Comparison of ENCODE assay signal across 37 cellular contexts in the genomic region with DNA sequence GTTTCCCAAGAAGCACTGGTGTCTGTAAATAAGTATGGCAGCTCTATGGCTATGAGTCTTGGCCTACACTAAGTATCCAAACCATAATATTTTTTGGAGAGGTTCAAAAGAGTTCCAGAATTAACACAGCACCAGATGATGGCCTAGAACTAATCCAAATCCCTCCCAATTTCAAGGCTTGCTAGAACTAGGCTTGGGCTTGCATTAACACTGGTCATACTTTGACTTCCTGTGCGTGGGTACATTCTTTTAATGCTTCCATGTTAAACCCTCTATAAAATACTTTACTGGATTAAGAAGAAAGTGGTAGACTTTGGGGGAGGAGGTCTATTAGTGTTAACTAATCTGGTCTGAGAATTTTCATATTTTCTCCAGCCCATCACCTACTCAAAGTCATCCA. TPM values are rescaled to one million over a fixed set of nuclear protein-coding genes. Genes with fewer than 3 reads are reported as not detected.
DNase-seq lines count a peak whose midpoint lies in the region; FAIRE-seq and TF ChIP-seq lines count a peak whose summit lies in the region.
"Had no signal": no experiment of that assay in that cellular context is flagged by ENCODE, and none has a peak within 500 bp of the region (broad histone marks: within the 10 kb centered on the region; RNA-seq: fewer than 3 reads in every experiment).

No MANE protein-coding gene starts in this region.

- H3K9ac ChIP-seq in HUES6 (ENCODE audit: low read length) = no peak overlapping the region
- H3K9ac ChIP-seq in H1 (replicated peaks in 1 of 4; ENCODE audit: extremely low read depth in 1 of 4, low read depth in 3 of 4, low read length in 3 of 4) = peak overlapping the region in 1 of 4 experiments; percentile 59; a peak in 2 of 7 replicates
- H3K9ac ChIP-seq in neural progenitor cell = no peak overlapping the region
- H3K9ac ChIP-seq: KMS-11 had no signal

- POLR2A ChIA-PET in H1 (lab: Charles Lee; ENCODE audit: partially characterized antibody) (interaction anchor here (0.6 to 1.6 kb wide), 5 partner anchors 9 to 38 kb away, joined by 3 to 8 read pairs (median 4); no protein-coding TSS in a partner anchor), GM10248 (lab: Yijun Ruan, JAX) (no interaction called here)

- H2AFZ ChIP-seq in H1 (ENCODE audit: low read length) = no peak overlapping the region
- no peak overlapping the region for H2AFZ ChIP-seq in neural progenitor cell (replicated peaks)

- no peak overlapping the region for H3K18ac ChIP-seq in H1 (ENCODE audit: extremely low read depth, low read length)

- TF ChIP-seq CTCF in H1 (IDR thresholded peaks at IDR 0.05; ENCODE audit: control extremely low read depth in 1 of 3, insufficient read depth in 1 of 3, low read depth in 1 of 3, low read length in 3 of 3) (no peak), neural progenitor cell (IDR thresholded peaks at IDR 0.05) (no peak), GM10248 (IDR thresholded peaks at IDR 0.05; ENCODE audit: control extremely low read depth, extremely low read depth, low read depth, missing control alignments) (no peak)

- H3K27ac Mint-ChIP-seq in neural progenitor cell = no peak overlapping the region
- H3K27ac Mint-ChIP-seq: activated naive CD4-positive, alpha-beta T cell treated with anti-CD3 and anti-CD28 coated beads, Interleukin-2, amount 50 U/mL, for 72 hours; activated T-helper 2 cell treated with anti-CD3 and anti-CD28 coated beads, Interferon-gamma antibody, Interleukin-2, Interleukin-4, amounts not matched to agents 10 μg/mL and 5 μg/mL and 100 μg/mL, durations not matched to agents 14 hours and 24 hours and 36 hours; CD4-positive, alpha-beta T cell; immature natural killer cell; nephron progenitor cell had no signal

- H3K4me3 ChIP-seq in HUES6 (ENCODE audit: low read depth, low read length) (peak overlapping the region; percentile 99), H1 (ENCODE audit: extremely low read depth in 1 of 4, insufficient read depth in 2 of 4, low read depth in 3 of 4, low read length in 4 of 4) (peak overlapping the region; percentile 71 to 98 (median 92)), neural progenitor cell (peak overlapping the region; percentile 92)
- H3K4me3 ChIP-seq: dorsolateral prefrontal cortex, heart right ventricle, pancreas, spleen, upper lobe of right lung had no signal

- peak overlapping the region; percentile 75 to 83 for H3K4me2 ChIP-seq in H1 (ENCODE audit: insufficient read depth in 1 of 2, low read depth in 2 of 2, low read length in 2 of 2)
- H3K4me2 ChIP-seq in neural progenitor cell = peak overlapping the region; percentile 86
- H3K4me2 ChIP-seq: KMS-11 had no signal

- no peak overlapping the region for H3K14ac ChIP-seq in H1 (ENCODE audit: insufficient read length)

- H4K20me1 ChIP-seq in H1 (replicated peaks in 1 of 2; ENCODE audit: control insufficient read depth in 1 of 2, insufficient read depth in 2 of 2, low read length in 2 of 2) (peaks cover 36 to 44% of the 10 kb centered on the region in 2 experiments), neural progenitor cell (ENCODE audit: low read depth) (peaks cover 71% of the 10 kb centered on the region)

- FAIRE-seq in H1 (lab: Jason Lieb, UNC) = no peak
- FAIRE-seq: A204.1, frontal cortex, GM12891, HTR-8/SVneo, pancreas had no signal

- H3K27ac ChIP-seq in HUES6 (ENCODE audit: low read depth, low read length) = no peak overlapping the region
- no peak overlapping the region for H3K27ac ChIP-seq in H1 (ENCODE audit: low read depth, low read length)
- no peak overlapping the region for H3K27ac ChIP-seq in neural progenitor cell
- H3K27ac ChIP-seq: dorsolateral prefrontal cortex, heart right ventricle, KMS-11, pancreas, spleen, upper lobe of right lung, VCaP had no signal

- TF ChIP-seq EP300 in H1 (IDR thresholded peaks at IDR 0.05; ENCODE audit: borderline replicate concordance in 1 of 2, low read depth in 2 of 2, low read length in 2 of 2) = no peak

- H4K91ac ChIP-seq in H1 (replicated peaks; ENCODE audit: insufficient read length, low read length) = no peak overlapping the region

- 31% methylated on average over 1 of the region's 1 CpG; no CpG with 5 or more reads in 1 of the 2 experiments for WGBS in H1 (ENCODE audit: extremely low coverage in 1 of 2, insufficient coverage in 1 of 2, insufficient read length in 1 of 2, insufficient replicate concordance in 2 of 2, low coverage in 1 of 2, low lambda C conversion rate in 2 of 2, missing lambda C conversion rate in 1 of 2), 2 experiments

- H2BK12ac ChIP-seq in H1 (ENCODE audit: low read depth, low read length) = no peak overlapping the region

- no peaks in the 10 kb centered on the region; the same call in 1 of the 2 replicates for H3K79me1 ChIP-seq in H1 (ENCODE audit: low read depth, low read length)

- peak in 1 of 2 experiments; percentile 61; a peak in 1 of 3 replicates for TF ChIP-seq POLR2A in H1 (IDR thresholded peaks at IDR 0.05; ENCODE audit: control extremely low read depth in 1 of 2, low read depth in 2 of 2, low read length in 2 of 2)

- H3K4me3 Mint-ChIP-seq in neural progenitor cell = no peak overlapping the region
- H3K4me3 Mint-ChIP-seq: immature natural killer cell had no signal

- H3K23me2 ChIP-seq in H1 (ENCODE audit: low read depth, low read length) = peaks cover 12% of the 10 kb centered on the region

- H2BK5ac ChIP-seq in H1 (ENCODE audit: low read depth, low read length) = no peak overlapping the region

- H3K56ac ChIP-seq in H1 (replicated peaks; ENCODE audit: insufficient read length, low read depth, low read length) = no peak overlapping the region

- H3K36me3 ChIP-seq in HUES6 (ENCODE audit: control insufficient read depth, insufficient read depth, low read length) (peaks cover 19% of the 10 kb centered on the region), H1 (ENCODE audit: control insufficient read depth in 2 of 4, insufficient read depth in 4 of 4, low read length in 3 of 4) (peaks cover 0 to 69% (median 9%) of the 10 kb centered on the region in 4 experiments; a peak in 4 of 8 replicates), neural progenitor cell (no peaks in the 10 kb centered on the region)
- H3K36me3 ChIP-seq: heart right ventricle, pancreas, spleen, upper lobe of right lung had no signal

- peaks cover 81 to 100% of the 10 kb centered on the region in 2 experiments for H3K79me2 ChIP-seq in H1 (ENCODE audit: control insufficient read depth in 1 of 2, insufficient read depth in 2 of 2, low read length in 2 of 2)
- H3K79me2 ChIP-seq in neural progenitor cell (ENCODE audit: low read depth) = peaks cover 94% of the 10 kb centered on the region

- H3K9me3 Mint-ChIP-seq in neural progenitor cell = no peaks in the 10 kb centered on the region
- H3K9me3 Mint-ChIP-seq: activated naive CD4-positive, alpha-beta T cell treated with anti-CD3 and anti-CD28 coated beads, Interleukin-2, amount 50 U/mL, for 72 hours; activated T-helper 2 cell treated with anti-CD3 and anti-CD28 coated beads, Interferon-gamma antibody, Interleukin-2, Interleukin-4, amounts not matched to agents 10 μg/mL and 5 μg/mL and 100 μg/mL, durations not matched to agents 14 hours and 24 hours and 36 hours; CD4-positive, alpha-beta T cell; nephron progenitor cell had no signal

- TF ChIP-seq RAD21 in H1 (IDR thresholded peaks at IDR 0.05 in 1 of 2, conservative IDR thresholded peaks at IDR 0.05 in 1 of 2; ENCODE audit: low read depth in 2 of 2, low read length in 2 of 2) = no peak

- H3K23ac ChIP-seq in H1 (ENCODE audit: insufficient read length) = no peak overlapping the region

- DNase-seq in EH (ENCODE audit: low read depth) = peak; percentile 23
- no peak for DNase-seq in H1 (ENCODE audit: low read depth in 1 of 2, low spot score in 2 of 2)
- DNase-seq in neural progenitor cell (ENCODE audit: low spot score) = no peak
- no peak for DNase-seq in activated effector memory CD4-positive, alpha-beta T cell treated with anti-CD3 and anti-CD28 coated beads, Interleukin-2, amount 50 U/mL, for 16 hours
- no peak for DNase-seq in GM10248 (ENCODE audit: extremely low spot score)
- no peak for DNase-seq in activated CD4-positive, alpha-beta T cell treated with anti-CD3 and anti-CD28 coated beads, Interleukin-2, amount 50 U/mL, for 1 hour
- no peak for DNase-seq in HT-29 (ENCODE audit: low spot score)
- DNase-seq: activated CD4-positive, alpha-beta T cell treated with anti-CD3 and anti-CD28 coated beads for 4 hours; activated CD8-positive, alpha-beta memory T cell treated with anti-CD3 and anti-CD28 coated beads for 24 hours; activated T-cell treated with anti-CD3 and anti-CD28 coated beads for 4 hours; CD4-positive, alpha-beta T cell; DMS79 treated with DMSO at 0.1 percent for 48 hours; dorsolateral prefrontal cortex; heart right ventricle; immature natural killer cell; mammary epithelial cell; MM.1S; NCI-H1105 treated with DMSO at 0.1 percent for 48 hours; NCI-H2029 treated with DMSO at 0.1 percent for 48 hours; NCI-H526 treated with DMSO at 0.1 percent for 48 hours; nephron progenitor cell; pancreas; retina; SHP77; spleen; stimulated activated CD4-positive, alpha-beta T cell treated with anti-CD3 and anti-CD28 coated beads, Interleukin-2, amount 100 ng/mL, for 24 hours; stimulated activated naive CD8-positive, alpha-beta T cell treated with anti-CD3 and anti-CD28 coated beads, Interleukin-15, Interleukin-2, amounts not matched to agents 100 U/mL and 50 U/mL, for 24 hours; upper lobe of right lung had no signal

- H2AK5ac ChIP-seq in H1 (ENCODE audit: low read depth, low read length) = no peak overlapping the region

- peaks cover 16% of the 10 kb centered on the region for H3F3A ChIP-seq in neural progenitor cell (ENCODE audit: low read depth)

- no peak overlapping the region for H2BK20ac ChIP-seq in H1 (ENCODE audit: low read length)

- no peak overlapping the region for H4K8ac ChIP-seq in H1 (ENCODE audit: extremely low read depth, insufficient read depth, low read length)

- H3K9me3 ChIP-seq in HUES6 (ENCODE audit: control insufficient read depth, insufficient read depth, low read depth, low read length) (no peaks in the 10 kb centered on the region), H1 (ENCODE audit: insufficient read depth in 2 of 2, low read depth in 1 of 2, low read length in 1 of 2) (no peaks in the 10 kb centered on the region), neural progenitor cell (ENCODE audit: low read depth) (no peaks in the 10 kb centered on the region)
- H3K9me3 ChIP-seq: heart right ventricle, pancreas, spleen, upper lobe of right lung had no signal

- no peak overlapping the region for H2BK120ac ChIP-seq in H1 (replicated peaks; ENCODE audit: low read depth, low read length)

- H3K36me3 Mint-ChIP-seq in neural progenitor cell = peaks cover 8% of the 10 kb centered on the region
- H3K36me3 Mint-ChIP-seq: immature natural killer cell had no signal

- no peak overlapping the region for H2BK15ac ChIP-seq in H1 (ENCODE audit: low read length)

- no peak overlapping the region for H3K4ac ChIP-seq in H1 (replicated peaks; ENCODE audit: insufficient read length, low read depth, low read length)

- CTCF ChIA-PET in H1 (lab: Charles Lee; ENCODE audit: partially characterized antibody) = interaction anchor here (0.6 to 2.1 kb wide), 3 partner anchors 10 to 97 kb away, joined by 3 to 5 read pairs (median 4); no protein-coding TSS in a partner anchor
- CTCF ChIA-PET in GM10248 (lab: Yijun Ruan, JAX) = no interaction called here

- H3K27me3 Mint-ChIP-seq in neural progenitor cell (ENCODE audit: insufficient read depth, low read depth) = peaks cover 4% of the 10 kb centered on the region

- H3K4me1 ChIP-seq in HUES6 (ENCODE audit: control insufficient read depth, insufficient read depth, low read length) = peaks cover 41% of the 10 kb centered on the region
- peaks cover 0 to 17% (median 6%) of the 10 kb centered on the region in 4 experiments; a peak in 5 of 7 replicates for H3K4me1 ChIP-seq in H1 (replicated peaks in 1 of 4; ENCODE audit: control insufficient read depth in 3 of 4, insufficient read depth in 4 of 4, low read length in 3 of 4)
- H3K4me1 ChIP-seq in neural progenitor cell = peaks cover 56% of the 10 kb centered on the region

- H3K27me3 ChIP-seq in HUES6 (ENCODE audit: control insufficient read depth, insufficient read depth, low read length) (no peaks in the 10 kb centered on the region), H1 (replicated peaks in 1 of 4; ENCODE audit: control insufficient read depth in 3 of 4, extremely low read depth in 1 of 4, insufficient read depth in 3 of 4, low read length in 3 of 4) (no peaks in the 10 kb centered on the region), neural progenitor cell (no peaks in the 10 kb centered on the region)
- H3K27me3 ChIP-seq: pancreas, upper lobe of right lung had no signal

- peaks cover 38% of the 10 kb centered on the region for H3K4me1 Mint-ChIP-seq in neural progenitor cell

- peak overlapping the region; percentile 69 for H4K5ac ChIP-seq in H1 (ENCODE audit: insufficient read length, low read depth, low read length)

RNA-seq across cellular contexts. Expression of gene AASS, which starts 3.1 kb away (rescaled TPM):
- total RNA-seq in H1 (2021; fragmentation: NEBNext Ultra II Directional; extraction: Animal tissue kit (Norgen Biotek cat#: 25700)) = 383 and 394 TPM in 2 replicates
- polyA plus RNA-seq in H1 (2011; rRNA removed) = 203 and 207 TPM in 2 replicates
- 205 TPM for polyA plus RNA-seq in H1 (2011; cell fraction: cytosol; rRNA removed)
- 683 TPM for polyA plus RNA-seq in H1 (2011; cell fraction: nucleus; rRNA removed)
- 282 to 422 TPM (median 360 TPM) in 4 replicates for polyA plus RNA-seq in H1 (2012, experiment 1 of 2)
- polyA plus RNA-seq in H1 (2012, experiment 2 of 2) = 23.9 TPM
- 508 TPM for polyA plus RNA-seq in H1 (2013, experiment 1 of 2)
- polyA plus RNA-seq in H1 (2013, experiment 2 of 2) = 399 TPM
- 569 and 873 TPM in 2 replicates for polyA minus RNA-seq in H1 (2011; rRNA and poly(A)+ RNA removed)
- 295 TPM for polyA minus RNA-seq in H1 (2011; cell fraction: cytosol; rRNA and poly(A)+ RNA removed)
- polyA minus RNA-seq in H1 (2011; cell fraction: nucleus; rRNA and poly(A)+ RNA removed) = 1,318 TPM
- total RNA-seq in neural progenitor cell (ENCODE audit: low replicate concordance) = 185 and 264 TPM in 2 replicates
- total RNA-seq in HT-29 (2014; rRNA removed; shearing (Covaris generic)) = 0.18 and 0.23 TPM in 2 replicates

Comparison
In these comparisons a context has a peak if more than half of its experiments do, and no peak if none do; other contexts are left out.
1. RNA of gene AASS, which starts 3.1 kb away (total RNA-seq): 383 to 394 TPM in H1 and 185 to 264 TPM in neural progenitor cell; 0.18 to 0.23 TPM in HT-29; every median in the first group is over 100 times any median in the second.
2. Peak in every context shown above with its lines, with median percentiles within 50 percentile points of each other: H3K4me3 ChIP-seq.